Comparison of ENCODE assay signal across 13 cellular contexts in the genomic region with DNA sequence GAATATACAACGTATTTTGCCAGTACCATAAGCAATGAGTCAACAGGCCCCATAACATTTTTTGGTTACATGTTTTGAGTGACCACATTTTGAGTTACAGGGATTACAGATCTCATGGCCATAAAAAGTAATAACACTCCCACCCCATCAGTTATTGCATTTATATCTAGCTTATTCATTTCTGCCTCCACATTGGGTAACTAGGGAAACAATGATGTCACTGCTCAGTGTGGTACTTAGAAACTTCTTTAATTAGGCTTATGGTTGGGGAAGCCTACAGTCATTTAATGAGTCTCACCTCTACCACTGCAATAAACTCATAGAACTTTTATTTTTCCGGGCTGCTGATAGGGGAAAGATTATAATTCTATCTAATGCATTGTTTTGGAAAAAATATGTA. TPM values are rescaled to one million over a fixed set of nuclear protein-coding genes. Genes with fewer than 3 reads are reported as not detected.
A peak's percentile ranks its signal among the peaks of the same experiment; 100 is the strongest.
DNase-seq lines count a peak whose midpoint lies in the region; ATAC-seq and TF ChIP-seq lines count a peak whose summit lies in the region.
"Had no signal": no experiment of that assay in that cellular context is flagged by ENCODE, and none has a peak within 500 bp of the region (broad histone marks: within the 10 kb centered on the region; RNA-seq: fewer than 3 reads in every experiment).

No MANE protein-coding gene starts in this region.

- H3K27ac Mint-ChIP-seq in activated CD8-positive, alpha-beta T cell treated with anti-CD3 and anti-CD28 coated beads for 36 hours, result no peak overlapping the region
- H3K27ac Mint-ChIP-seq in activated CD8-positive, alpha-beta T cell treated with anti-CD3 and anti-CD28 coated beads, Interleukin-2, amount 10 ng/mL, durations not matched to agents 7 days and 5 days, result no peak overlapping the region
- peak overlapping the region; percentile 72 for H3K27ac Mint-ChIP-seq in stimulated activated effector memory CD8-positive, alpha-beta T cell treated with anti-CD3 and anti-CD28 coated beads, Interleukin-12 subunit alpha, Interleukin-12 subunit beta, amount 100 ng/mL, for 72 hours
- H3K27ac Mint-ChIP-seq: activated B cell treated with CpG ODN at 0.5 μM for 24 hours had no signal

- H3K9ac ChIP-seq in SK-N-SH, result no peak overlapping the region

- peaks cover 15% of the 10 kb centered on the region for H3K9me3 Mint-ChIP-seq in activated CD8-positive, alpha-beta T cell treated with anti-CD3 and anti-CD28 coated beads for 36 hours
- no peaks in the 10 kb centered on the region for H3K9me3 Mint-ChIP-seq in activated CD8-positive, alpha-beta T cell treated with anti-CD3 and anti-CD28 coated beads, Interleukin-2, amount 10 ng/mL, durations not matched to agents 7 days and 5 days (ENCODE audit: insufficient read depth)
- peaks cover 10% of the 10 kb centered on the region for H3K9me3 Mint-ChIP-seq in stimulated activated effector memory CD8-positive, alpha-beta T cell treated with anti-CD3 and anti-CD28 coated beads, Interleukin-12 subunit alpha, Interleukin-12 subunit beta, amount 100 ng/mL, for 72 hours

- no peaks in the 10 kb centered on the region for H3K79me2 ChIP-seq in SK-N-SH (ENCODE audit: insufficient read depth)

- H3K27me3 Mint-ChIP-seq in activated CD8-positive, alpha-beta T cell treated with anti-CD3 and anti-CD28 coated beads for 36 hours, result peaks cover 27% of the 10 kb centered on the region
- peaks cover 11% of the 10 kb centered on the region for H3K27me3 Mint-ChIP-seq in activated CD8-positive, alpha-beta T cell treated with anti-CD3 and anti-CD28 coated beads, Interleukin-2, amount 10 ng/mL, durations not matched to agents 7 days and 5 days (ENCODE audit: low read depth)

- no peak overlapping the region for H3K4me3 Mint-ChIP-seq in activated CD8-positive, alpha-beta T cell treated with anti-CD3 and anti-CD28 coated beads for 36 hours
- no peak overlapping the region for H3K4me3 Mint-ChIP-seq in activated CD8-positive, alpha-beta T cell treated with anti-CD3 and anti-CD28 coated beads, Interleukin-2, amount 10 ng/mL, durations not matched to agents 7 days and 5 days
- H3K4me3 Mint-ChIP-seq in stimulated activated effector memory CD8-positive, alpha-beta T cell treated with anti-CD3 and anti-CD28 coated beads, Interleukin-12 subunit alpha, Interleukin-12 subunit beta, amount 100 ng/mL, for 72 hours, result peak overlapping the region; percentile 21
- H3K4me3 Mint-ChIP-seq: activated B cell treated with CpG ODN at 0.5 μM for 24 hours had no signal

- CTCF ChIA-PET in activated CD8-positive, alpha-beta T cell treated with anti-CD3 and anti-CD28 coated beads for 36 hours (lab: Charles Lee), result interaction anchor here (0.6 kb wide), 1 partner anchor 496 kb away, joined by 3 read pairs; no protein-coding TSS in a partner anchor
- CTCF ChIA-PET in activated CD8-positive, alpha-beta T cell treated with anti-CD3 and anti-CD28 coated beads, Interleukin-2, amount 10 ng/mL, durations not matched to agents 7 days and 5 days (lab: Charles Lee), result no interaction called here
- CTCF ChIA-PET in SK-N-SH (lab: Yijun Ruan, JAX), result no interaction called here

- peak; percentile 26 for DNase-seq in activated CD8-positive, alpha-beta T cell treated with anti-CD3 and anti-CD28 coated beads for 36 hours
- DNase-seq in activated CD8-positive, alpha-beta T cell treated with anti-CD3 and anti-CD28 coated beads, Interleukin-2, amount 10 ng/mL, durations not matched to agents 7 days and 5 days, result no peak
- DNase-seq in GM20000 (ENCODE audit: low spot score), result peak; percentile 24
- DNase-seq in RKO (ENCODE audit: low spot score), result peak; percentile 28
- no peak for DNase-seq in stimulated activated effector memory CD8-positive, alpha-beta T cell treated with anti-CD3 and anti-CD28 coated beads, Interleukin-12 subunit alpha, Interleukin-12 subunit beta, amount 100 ng/mL, for 72 hours (ENCODE audit: low spot score in 2 of 2)
- DNase-seq in T-helper 9 cell, result no peak
- DNase-seq in SK-N-SH, result no peak
- no peak for DNase-seq in NCI-H2196 treated with DMSO at 0.1 percent for 48 hours (lab: John Stamatoyannopoulos, UW; ENCODE audit: unreplicated experiment)
- DNase-seq: activated B cell treated with CpG ODN at 0.5 μM for 24 hours, Caco-2, NCI-H226, spleen had no signal

- H3K27me3 ChIP-seq in SK-N-SH (ENCODE audit: insufficient read depth), result no peaks in the 10 kb centered on the region
- H3K27me3 ChIP-seq: spleen had no signal

- no peaks in the 10 kb centered on the region for H3K9me2 ChIP-seq in SK-N-SH

- no peak overlapping the region for H3K4me3 ChIP-seq in SK-N-SH (ENCODE audit: low read depth in 2 of 2, low read length in 1 of 2)
- H3K4me3 ChIP-seq: spleen, thoracic aorta had no signal

- H3K27ac ChIP-seq in SK-N-SH (ENCODE audit: low read depth in 2 of 2, low read length in 1 of 2), result no peak overlapping the region
- H3K27ac ChIP-seq: spleen, thoracic aorta had no signal

- H3K36me3 ChIP-seq in SK-N-SH (replicated peaks in 1 of 2; ENCODE audit: control insufficient read depth in 1 of 2, insufficient read depth in 2 of 2, low read length in 1 of 2), result no peaks in the 10 kb centered on the region
- H3K36me3 ChIP-seq: spleen, thoracic aorta had no signal

- peak; percentile 90 for ATAC-seq in activated CD8-positive, alpha-beta T cell treated with anti-CD3 and anti-CD28 coated beads for 36 hours
- ATAC-seq in activated CD8-positive, alpha-beta T cell treated with anti-CD3 and anti-CD28 coated beads, Interleukin-2, amount 10 ng/mL, durations not matched to agents 7 days and 5 days, result no peak
- ATAC-seq in stimulated activated effector memory CD8-positive, alpha-beta T cell treated with anti-CD3 and anti-CD28 coated beads, Interleukin-12 subunit alpha, Interleukin-12 subunit beta, amount 100 ng/mL, for 72 hours, result peak; percentile 99

- no peaks in the 10 kb centered on the region for H3K9me3 ChIP-seq in SK-N-SH
- H3K9me3 ChIP-seq: Caco-2, thoracic aorta had no signal

- no peaks in the 10 kb centered on the region for H3K4me1 ChIP-seq in SK-N-SH (ENCODE audit: control insufficient read depth in 1 of 2, insufficient read depth in 2 of 2, low read depth in 1 of 2, low read length in 1 of 2)
- H3K4me1 ChIP-seq: Caco-2, spleen had no signal

- no peak for TF ChIP-seq EP300 in SK-N-SH (IDR thresholded peaks at IDR 0.05; ENCODE audit: borderline replicate concordance in 1 of 2, low read depth in 1 of 2, low read length in 1 of 2)

- H3K4me1 Mint-ChIP-seq in activated CD8-positive, alpha-beta T cell treated with anti-CD3 and anti-CD28 coated beads for 36 hours (ENCODE audit: low read depth), result peaks cover 15% of the 10 kb centered on the region
- no peaks in the 10 kb centered on the region for H3K4me1 Mint-ChIP-seq in activated CD8-positive, alpha-beta T cell treated with anti-CD3 and anti-CD28 coated beads, Interleukin-2, amount 10 ng/mL, durations not matched to agents 7 days and 5 days (ENCODE audit: low read depth)
- H3K4me1 Mint-ChIP-seq in stimulated activated effector memory CD8-positive, alpha-beta T cell treated with anti-CD3 and anti-CD28 coated beads, Interleukin-12 subunit alpha, Interleukin-12 subunit beta, amount 100 ng/mL, for 72 hours, result peaks cover 20% of the 10 kb centered on the region
- H3K4me1 Mint-ChIP-seq: activated B cell treated with CpG ODN at 0.5 μM for 24 hours had no signal

- no peak for TF ChIP-seq CTCF in activated CD8-positive, alpha-beta T cell treated with anti-CD3 and anti-CD28 coated beads for 36 hours (IDR thresholded peaks at IDR 0.05)
- TF ChIP-seq CTCF in GM20000 (IDR thresholded peaks at IDR 0.05; ENCODE audit: extremely low read depth, missing control alignments) (no peak), SK-N-SH (IDR thresholded peaks at IDR 0.05) (no peak)

- no peaks in the 10 kb centered on the region for H3K36me3 Mint-ChIP-seq in activated CD8-positive, alpha-beta T cell treated with anti-CD3 and anti-CD28 coated beads for 36 hours (ENCODE audit: low read depth)
- no peaks in the 10 kb centered on the region for H3K36me3 Mint-ChIP-seq in activated CD8-positive, alpha-beta T cell treated with anti-CD3 and anti-CD28 coated beads, Interleukin-2, amount 10 ng/mL, durations not matched to agents 7 days and 5 days (ENCODE audit: low read depth)
- no peaks in the 10 kb centered on the region for H3K36me3 Mint-ChIP-seq in stimulated activated effector memory CD8-positive, alpha-beta T cell treated with anti-CD3 and anti-CD28 coated beads, Interleukin-12 subunit alpha, Interleukin-12 subunit beta, amount 100 ng/mL, for 72 hours

- no peaks in the 10 kb centered on the region for H3F3A ChIP-seq in SK-N-SH (replicated peaks; ENCODE audit: insufficient read depth)

- WGBS in SK-N-SH (ENCODE audit: low lambda C conversion rate), result 64% methylated on average over 2 of the region's 2 CpGs

- intact Hi-C loops in activated CD8-positive, alpha-beta T cell treated with anti-CD3 and anti-CD28 coated beads for 36 hours (cut with micrococcal nuclease), result no loop called here

- POLR2A ChIA-PET in activated CD8-positive, alpha-beta T cell treated with anti-CD3 and anti-CD28 coated beads for 36 hours (lab: Charles Lee), result interaction anchor here (1.5 kb wide), 1 partner anchor 39 kb away, joined by 3 read pairs; no protein-coding TSS in a partner anchor
- POLR2A ChIA-PET in activated CD8-positive, alpha-beta T cell treated with anti-CD3 and anti-CD28 coated beads, Interleukin-2, amount 10 ng/mL, durations not matched to agents 7 days and 5 days (lab: Charles Lee), result no interaction called here
- POLR2A ChIA-PET in SK-N-SH (lab: Yijun Ruan, JAX), result no interaction called here

- TF ChIP-seq RAD21 in SK-N-SH (IDR thresholded peaks at IDR 0.05; ENCODE audit: low read length), result no peak

- H4K20me1 ChIP-seq in SK-N-SH (ENCODE audit: insufficient read depth), result no peaks in the 10 kb centered on the region

- no peak overlapping the region for H2AFZ ChIP-seq in SK-N-SH (ENCODE audit: low read depth)

- no peak overlapping the region for H3K4me2 ChIP-seq in SK-N-SH

TF ChIP-seq in SK-N-SH, 30 proteins besides CTCF, POLR2A, EP300 and RAD21 (continues in another document):
- no peak for TF ChIP-seq EZH2phosphoT487 (IDR thresholded peaks at IDR 0.05; ENCODE audit: borderline replicate concordance, low read depth)

RNA-seq across cellular contexts. Expression of gene SMIM15, which starts 39.9 kb away (rescaled TPM):
- 10 to 100 TPM; 58.9 to 64.3 TPM for total RNA-seq in activated CD8-positive, alpha-beta T cell treated with anti-CD3 and anti-CD28 coated beads for 36 hours
- 10 to 100 TPM; 56.1 to 56.3 TPM for total RNA-seq in activated CD8-positive, alpha-beta T cell treated with anti-CD3 and anti-CD28 coated beads, Interleukin-2, amount 10 ng/mL, durations not matched to agents 7 days and 5 days
- polyA plus RNA-seq in SK-N-SH (2012; rRNA removed), result 40.3 and 51.1 TPM in 2 replicates
- polyA plus RNA-seq in SK-N-SH (2012; cell fraction: cytosol; rRNA removed), result 65.8 and 78.0 TPM in 2 replicates
- polyA plus RNA-seq in SK-N-SH (2012; cell fraction: nucleus; rRNA removed), result 15.3 and 20.9 TPM in 2 replicates

Comparison
In these comparisons a context has a peak if more than half of its experiments do, and no peak if none do; other contexts are left out.
1. DNase-seq: peak in activated CD8-positive, alpha-beta T cell treated with anti-CD3 and anti-CD28 coated beads for 36 hours (single experiment), GM20000 (single experiment) and RKO (single experiment); none in activated CD8-positive, alpha-beta T cell treated with anti-CD3 and anti-CD28 coated beads, Interleukin-2, amount 10 ng/mL, durations not matched to agents 7 days and 5 days (single experiment), stimulated activated effector memory CD8-positive, alpha-beta T cell treated with anti-CD3 and anti-CD28 coated beads, Interleukin-12 subunit alpha, Interleukin-12 subunit beta, amount 100 ng/mL, for 72 hours (0 of 2), T-helper 9 cell (single experiment), SK-N-SH (single experiment) and NCI-H2196 treated with DMSO at 0.1 percent for 48 hours (single experiment).